Comparison of ENCODE assay signal across 11 cellular contexts in the genomic region with DNA sequence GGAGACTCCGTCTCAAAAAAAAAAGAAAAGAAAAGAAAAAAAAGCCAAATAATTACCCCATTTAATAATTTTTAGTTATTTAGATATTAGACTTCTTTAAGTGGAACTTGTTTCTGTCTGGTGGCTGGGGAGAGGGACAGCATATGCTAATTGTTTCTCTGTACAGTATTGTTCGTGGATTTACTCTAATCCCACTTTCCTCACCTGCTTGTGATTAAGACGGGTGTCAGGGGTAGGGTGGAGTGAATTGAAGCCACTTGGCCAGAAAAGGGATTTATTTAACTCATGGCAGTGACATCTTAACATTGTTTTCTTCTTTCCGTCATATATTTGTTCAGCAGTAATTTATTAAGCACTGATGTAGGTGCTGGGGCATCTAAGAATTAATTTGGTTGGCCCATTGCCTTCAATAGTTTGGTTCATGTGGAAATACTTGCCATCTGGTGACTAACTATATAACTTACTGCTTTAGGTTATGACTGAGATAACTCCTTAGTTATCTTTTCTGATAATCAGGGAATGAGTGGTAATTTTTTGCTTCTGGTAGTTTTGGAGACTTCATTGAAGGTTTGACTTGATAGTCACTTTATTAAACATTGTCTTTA. TPM values are rescaled to one million over a fixed set of nuclear protein-coding genes. Genes with fewer than 3 reads are reported as not detected.
DNase-seq lines count a peak whose midpoint lies in the region; TF ChIP-seq lines count a peak whose summit lies in the region.
"Had no signal": no experiment of that assay in that cellular context is flagged by ENCODE, and none has a peak within 500 bp of the region (broad histone marks: within the 10 kb centered on the region; RNA-seq: fewer than 3 reads in every experiment).

No MANE protein-coding gene starts in this region.

- TF ChIP-seq CTCF in WERI-Rb-1 (IDR thresholded peaks at IDR 0.05; ENCODE audit: low read depth, low read length) = no peak
- no peak for TF ChIP-seq CTCF in fibroblast of mammary gland (conservative IDR thresholded peaks at IDR 0.05; ENCODE audit: control insufficient read depth, insufficient read depth, low read depth, low read length)
- no peak for TF ChIP-seq CTCF in spleen (IDR thresholded peaks at IDR 0.05 in 8 of 11, conservative IDR thresholded peaks at IDR 0.05 in 3 of 11)
- no peak for TF ChIP-seq CTCF in thyroid gland (IDR thresholded peaks at IDR 0.05)

- no peaks in the 10 kb centered on the region for H3K36me3 ChIP-seq in WERI-Rb-1
- H3K36me3 ChIP-seq in spleen = no peaks in the 10 kb centered on the region
- no peaks in the 10 kb centered on the region for H3K36me3 ChIP-seq in thyroid gland

- no peak overlapping the region for H3K27ac Mint-ChIP-seq in T-helper 2 cell treated with Interferon-gamma antibody and Interleukin-4, amounts not matched to agents 5 μg/mL and 100 μg/mL, for 36 hours

- DNase-seq in T-helper 2 cell treated with Interferon-gamma antibody and Interleukin-4, amounts not matched to agents 5 μg/mL and 100 μg/mL, for 36 hours (ENCODE audit: low spot score) = no peak
- DNase-seq in T-helper 2 cell (no peak), WERI-Rb-1 (peak; percentile 35), fibroblast of mammary gland (ENCODE audit: low read depth) (peak; percentile 69), spleen (no peak), occipital lobe (lab: John Stamatoyannopoulos, UW) (no peak), thyroid gland (no peak), A172 (ENCODE audit: low spot score) (no peak)
- DNase-seq: ACHN; activated CD8-positive, alpha-beta memory T cell treated with anti-CD3 and anti-CD28 coated beads for 24 hours; H7 had no signal

- peaks cover 21% of the 10 kb centered on the region for H3K36me3 Mint-ChIP-seq in T-helper 2 cell treated with Interferon-gamma antibody and Interleukin-4, amounts not matched to agents 5 μg/mL and 100 μg/mL, for 36 hours (ENCODE audit: low read depth)

- H3K4me1 Mint-ChIP-seq in T-helper 2 cell treated with Interferon-gamma antibody and Interleukin-4, amounts not matched to agents 5 μg/mL and 100 μg/mL, for 36 hours (ENCODE audit: low read depth) = peaks cover 49% of the 10 kb centered on the region

- TF ChIP-seq POLR2A in spleen (IDR thresholded peaks at IDR 0.05) (no peak), thyroid gland (IDR thresholded peaks at IDR 0.05) (no peak)

- H3K4me3 Mint-ChIP-seq in T-helper 2 cell treated with Interferon-gamma antibody and Interleukin-4, amounts not matched to agents 5 μg/mL and 100 μg/mL, for 36 hours = peak overlapping the region; percentile 47

- H3K4me3 ChIP-seq in WERI-Rb-1 (ENCODE audit: low read depth, low read length) (no peak overlapping the region), fibroblast of mammary gland (ENCODE audit: control insufficient read depth, low read depth, low read length) (no peak overlapping the region), spleen (peak overlapping the region in 1 of 8 donors; percentile 39), thyroid gland (replicated peaks in 1 of 3) (no peak overlapping the region)

- peaks cover 24 to 98% (median 73%) of the 10 kb centered on the region in 6 donors for H3K4me1 ChIP-seq in spleen
- peaks cover 35 to 50% of the 10 kb centered on the region in 2 donors for H3K4me1 ChIP-seq in thyroid gland

- H3K27ac ChIP-seq in WERI-Rb-1 (no peak overlapping the region), spleen (peak overlapping the region in 7 of 8 donors; percentile 58 to 78 (median 68)), thyroid gland (no peak overlapping the region)

- intact Hi-C loops in spleen (cut with DNase I; ENCODE audit: low total_unique reads) = no loop called here
- intact Hi-C loops in thyroid gland (cut with DNase I) = no loop called here

- H3K27me3 ChIP-seq in WERI-Rb-1 (ENCODE audit: insufficient read depth, low read depth, severe bottlenecking) (no peaks in the 10 kb centered on the region), spleen (replicated peaks in 1 of 7) (no peaks in the 10 kb centered on the region), thyroid gland (no peaks in the 10 kb centered on the region)

- no peaks in the 10 kb centered on the region for H3K9me3 Mint-ChIP-seq in T-helper 2 cell treated with Interferon-gamma antibody and Interleukin-4, amounts not matched to agents 5 μg/mL and 100 μg/mL, for 36 hours

- H3K27me3 Mint-ChIP-seq in T-helper 2 cell treated with Interferon-gamma antibody and Interleukin-4, amounts not matched to agents 5 μg/mL and 100 μg/mL, for 36 hours (ENCODE audit: low read depth) = no peaks in the 10 kb centered on the region

- WGBS in spleen, 5 donors = 85 to 95% (median 91%) methylated on average over 4 of the region's 4 CpGs
- WGBS in thyroid gland, 2 donors = 87 to 91% methylated on average over 4 of the region's 4 CpGs

- H3K9me3 ChIP-seq in WERI-Rb-1 (ENCODE audit: severe bottlenecking) (no peaks in the 10 kb centered on the region), spleen (no peaks in the 10 kb centered on the region), thyroid gland (no peaks in the 10 kb centered on the region)

RNA-seq across cellular contexts. Expression of a gene that starts 4.6 kb away (rescaled TPM):
- total RNA-seq in spleen (100 to 1,000 TPM in 4 of 7 donors, 10 to 100 TPM in 3; 85.1 to 221 (median 103) TPM), occipital lobe (44.3 TPM), thyroid gland (100 to 1,000 TPM in 2 of 4 donors, 10 to 100 TPM in 2; 46.1 to 202 (median 114) TPM)
- polyA plus RNA-seq in spleen = 10 to 100 TPM in 1 of 3 donors, 1 to 10 TPM in 2; 1.2 to 17.7 (median 1.7) TPM
- total RNA-seq in A172 (2014; rRNA removed; shearing (Covaris generic)) = 13.8 and 14.4 TPM in 2 replicates

Comparison
In these comparisons a context has a peak if more than half of its experiments do, and no peak if none do; other contexts are left out.
1. DNase-seq: peak in WERI-Rb-1 (single experiment) and fibroblast of mammary gland (single experiment); none in T-helper 2 cell treated with Interferon-gamma antibody and Interleukin-4, amounts not matched to agents 5 μg/mL and 100 μg/mL, for 36 hours (single experiment), T-helper 2 cell (0 of 5), spleen (single experiment), occipital lobe (single experiment), thyroid gland (0 of 2) and A172 (single experiment).
2. H3K27ac ChIP-seq: peak in spleen (7 of 8); none in WERI-Rb-1 (single experiment) and thyroid gland (0 of 3).